ENCODE assay signal across 8 cellular contexts in genomic region chr20:36808317-36809257, GRCh38. TPM values are rescaled to one million over a fixed set of nuclear protein-coding genes. Genes with fewer than 3 reads are reported as not detected.
DNase-seq lines count a peak whose midpoint lies in the region; ATAC-seq and TF ChIP-seq lines count a peak whose summit lies in the region.

No MANE protein-coding gene starts in this region.

- intact Hi-C loops in esophagus muscularis mucosa (cut with DNase I) = no loop called here
- intact Hi-C loops in thyroid gland (cut with DNase I) = no loop called here

- H3K18ac ChIP-seq in neuronal stem cell (ENCODE audit: low read length) = no peak overlapping the region

- no peak overlapping the region for H3K4me3 ChIP-seq in esophagus muscularis mucosa
- H3K4me3 ChIP-seq in neuronal stem cell (ENCODE audit: low read length in 2 of 2) = no peak overlapping the region
- no peak overlapping the region for H3K4me3 ChIP-seq in thyroid gland (replicated peaks in 1 of 3)

- peak overlapping the region; percentile 60 for H3K23ac ChIP-seq in neuronal stem cell (ENCODE audit: low read depth, low read length, poor library complexity)

- H3K4me1 ChIP-seq in esophagus muscularis mucosa (peaks cover 0 to 13% (median 5%) of the 10 kb centered on the region in 4 donors), neuronal stem cell (ENCODE audit: control insufficient read depth in 2 of 2, insufficient read depth in 1 of 2, low read depth in 1 of 2, low read length in 2 of 2) (no peaks in the 10 kb centered on the region), thyroid gland (peaks cover 19 to 20% of the 10 kb centered on the region in 2 donors)

- no peak overlapping the region for H2BK5ac ChIP-seq in neuronal stem cell (ENCODE audit: low read length)

- H4K8ac ChIP-seq in neuronal stem cell (ENCODE audit: low read depth, low read length) = no peak overlapping the region

- H3K27ac ChIP-seq in esophagus muscularis mucosa (replicated peaks in 1 of 4) = no peak overlapping the region
- no peak overlapping the region for H3K27ac ChIP-seq in neuronal stem cell (replicated peaks; ENCODE audit: low read length)
- no peak overlapping the region for H3K27ac ChIP-seq in thyroid gland

- no peak overlapping the region for H2BK15ac ChIP-seq in neuronal stem cell (ENCODE audit: low read length)

- H3K27me3 ChIP-seq in esophagus muscularis mucosa (no peaks in the 10 kb centered on the region), neuronal stem cell (ENCODE audit: control insufficient read depth in 3 of 3, insufficient read depth in 3 of 3, low read depth in 1 of 3, low read length in 3 of 3) (no peaks in the 10 kb centered on the region), thyroid gland (no peaks in the 10 kb centered on the region)

- TF ChIP-seq POLR2A in esophagus muscularis mucosa (IDR thresholded peaks at IDR 0.05; ENCODE audit: low read depth) (no peak), thyroid gland (IDR thresholded peaks at IDR 0.05) (no peak)

- TF ChIP-seq CTCF in esophagus muscularis mucosa (IDR thresholded peaks at IDR 0.05) (peak; percentile 45 to 83 (median 59)), thyroid gland (IDR thresholded peaks at IDR 0.05) (peak; percentile 16 to 60 (median 30))

- 73% methylated on average over 15 of the region's 19 CpGs for WGBS in esophagus muscularis mucosa
- no CpG with 5 or more reads among the region's 19 CpGs for WGBS in neuronal stem cell (ENCODE audit: extremely low coverage in 2 of 2, insufficient read length in 2 of 2, insufficient replicate concordance in 1 of 2), 2 donors
- 82 to 86% methylated on average over 17 to 19 of the region's 19 CpGs for WGBS in thyroid gland, 2 donors

- no peak for ATAC-seq in HG03139 (IDR thresholded peaks at IDR 0.05; ENCODE audit: unreplicated experiment)

- peak; percentile 74 for DNase-seq in DMS 273 (lab: John Stamatoyannopoulos, UW; ENCODE audit: unreplicated experiment)
- DNase-seq in DMS 273 treated with DMSO at 0.1 percent for 48 hours (lab: John Stamatoyannopoulos, UW) = no peak
- DNase-seq in NOMO-1 treated with dmso at 0.1 percent for 144 hours (lab: John Stamatoyannopoulos, UW; ENCODE audit: unreplicated experiment) = peak; percentile 72
- peak; percentile 95 for DNase-seq in activated CD8-positive, alpha-beta memory T cell treated with anti-CD3 and anti-CD28 coated beads, Interleukin-2, amount 50 U/mL, for 48 hours
- no peak for DNase-seq in esophagus muscularis mucosa (ENCODE audit: extremely low spot score)
- DNase-seq in neuronal stem cell (ENCODE audit: low spot score) = peak; percentile 39
- DNase-seq in thyroid gland = peak in 1 of 2 donors; percentile 37

- H2BK120ac ChIP-seq in neuronal stem cell (ENCODE audit: low read depth, low read length) = no peak overlapping the region

- H3K4ac ChIP-seq in neuronal stem cell (ENCODE audit: low read length) = no peak overlapping the region

- H4K91ac ChIP-seq in neuronal stem cell (ENCODE audit: low read depth, low read length, poor library complexity) = no peak overlapping the region

- H3K4me2 ChIP-seq in neuronal stem cell (ENCODE audit: insufficient read depth, low read length, poor library complexity, severe bottlenecking) = no peak overlapping the region

- H2AFZ ChIP-seq in neuronal stem cell (ENCODE audit: low read length) = no peak overlapping the region

- H3K36me3 ChIP-seq in esophagus muscularis mucosa = peaks cover 41 to 95% (median 88%) of the 10 kb centered on the region in 4 donors
- H3K36me3 ChIP-seq in neuronal stem cell (replicated peaks in 1 of 2; ENCODE audit: control insufficient read depth in 2 of 2, insufficient read depth in 2 of 2, low read length in 2 of 2) = peaks cover 59 to 97% of the 10 kb centered on the region in 2 donors
- peaks cover 48 to 71% of the 10 kb centered on the region in 2 donors for H3K36me3 ChIP-seq in thyroid gland

- H3K79me1 ChIP-seq in neuronal stem cell (ENCODE audit: low read depth, low read length) = peaks cover 7% of the 10 kb centered on the region

- no peak for TF ChIP-seq EP300 in esophagus muscularis mucosa (IDR thresholded peaks at IDR 0.05)

- H3K9me3 ChIP-seq in esophagus muscularis mucosa (no peaks in the 10 kb centered on the region), neuronal stem cell (replicated peaks in 1 of 2; ENCODE audit: control insufficient read depth in 2 of 2, insufficient read depth in 1 of 2, low read depth in 1 of 2, low read length in 2 of 2) (no peaks in the 10 kb centered on the region), thyroid gland (no peaks in the 10 kb centered on the region)

- H2BK12ac ChIP-seq in neuronal stem cell (ENCODE audit: low read length) = no peak overlapping the region

- no peak overlapping the region for H2AK5ac ChIP-seq in neuronal stem cell (ENCODE audit: low read depth, low read length)

- H3K14ac ChIP-seq in neuronal stem cell (ENCODE audit: low read length) = peak overlapping the region; percentile 9

- H3K9ac ChIP-seq in neuronal stem cell (ENCODE audit: low read depth, low read length, poor library complexity) = no peak overlapping the region

RNA-seq across cellular contexts. Expression of gene DSN1, which starts 35.0 kb away (rescaled TPM):
- total RNA-seq in esophagus muscularis mucosa = 1 to 10 TPM; 5.1 to 7.5 (median 6.3) TPM
- 22.4 TPM for polyA plus RNA-seq in neuronal stem cell (2013, experiment 1 of 2)
- 23.0 TPM for polyA plus RNA-seq in neuronal stem cell (2013, experiment 2 of 2)
- 10 to 100 TPM; 10.6 to 14.9 (median 13.0) TPM for total RNA-seq in thyroid gland

Comparison
In these comparisons a context has a peak if more than half of its experiments do, and no peak if none do; other contexts are left out.
1. DNase-seq: peak in DMS 273 (single experiment), NOMO-1 treated with dmso at 0.1 percent for 144 hours (single experiment), activated CD8-positive, alpha-beta memory T cell treated with anti-CD3 and anti-CD28 coated beads, Interleukin-2, amount 50 U/mL, for 48 hours (single experiment) and neuronal stem cell (single experiment); none in DMS 273 treated with DMSO at 0.1 percent for 48 hours (single experiment) and esophagus muscularis mucosa (single experiment).